ENCODE assay signal across 16 cellular contexts in the genomic region with DNA sequence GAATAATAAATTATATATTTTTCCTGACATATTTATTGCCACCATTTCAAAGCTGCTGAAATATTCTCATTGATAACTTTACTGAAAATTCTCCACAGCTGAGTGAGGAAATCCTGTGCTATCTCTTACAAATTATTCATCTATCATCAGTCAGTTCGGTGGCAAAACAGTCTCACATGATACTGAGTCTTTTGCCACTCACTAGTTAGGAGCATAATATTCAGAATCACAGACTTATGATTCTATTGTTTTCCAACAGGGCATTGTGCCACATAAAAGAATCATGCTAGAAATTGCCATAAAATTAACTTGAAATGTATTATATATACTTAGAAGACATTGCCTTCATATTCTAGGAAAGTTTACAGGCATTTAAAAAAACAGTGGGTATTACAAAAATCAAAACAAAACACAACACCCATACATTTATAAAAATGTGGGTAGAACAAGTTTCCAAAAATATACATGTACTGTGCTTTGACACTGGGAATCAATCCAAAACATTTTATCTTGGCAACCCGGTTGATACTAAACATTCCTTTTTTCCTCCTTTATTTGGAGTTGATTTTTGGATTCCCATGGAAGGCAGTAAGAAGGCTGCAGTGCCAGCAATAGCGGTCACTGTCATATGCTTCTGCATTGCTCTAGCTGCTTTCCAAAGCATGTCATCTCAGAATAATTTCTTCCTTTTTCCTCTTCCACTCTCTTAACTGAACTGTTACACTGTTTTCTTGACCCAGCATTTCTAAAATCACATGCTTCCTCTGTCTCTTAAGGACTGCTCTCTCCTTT. TPM values are rescaled to one million over a fixed set of nuclear protein-coding genes. Genes with fewer than 3 reads are reported as not detected.
DNase-seq lines count a peak whose midpoint lies in the region; ATAC-seq lines count a peak whose summit lies in the region.
"Had no signal": no experiment of that assay in that cellular context is flagged by ENCODE, and none has a peak within 500 bp of the region (broad histone marks: within the 10 kb centered on the region; RNA-seq: fewer than 3 reads in every experiment).

No MANE protein-coding gene starts in this region.

- DNase-seq in Right ventricle myocardium inferior (ENCODE audit: missing footprints): no peak
- no peak for DNase-seq in cardiac septum (ENCODE audit: low spot score)
- DNase-seq in fibroblast of peridontal ligament (ENCODE audit: extremely low read depth): peak; percentile 69
- DNase-seq in mesenchymal stem cell: no peak
- no peak for DNase-seq in naive thymus-derived CD8-positive, alpha-beta T cell
- DNase-seq in NCI-H1694 (lab: John Stamatoyannopoulos, UW): no peak
- no peak for DNase-seq in NCI-H345 (lab: John Stamatoyannopoulos, UW)
- DNase-seq: activated B cell treated with CpG ODN at 0.5 μM for 24 hours; activated naive CD4-positive, alpha-beta T cell treated with anti-CD3 and anti-CD28 coated beads, Interleukin-2, amount 10 ng/mL, durations not matched to agents 7 days and 5 days; COR-L47; esophagus squamous epithelium; NCI-H510A; stimulated activated CD4-positive, alpha-beta T cell treated with anti-CD3 and anti-CD28 coated beads, Interleukin-4, amount 100 ng/mL, for 24 hours had no signal

- peak overlapping the region; percentile 54 for H3K9ac ChIP-seq in mesenchymal stem cell (ENCODE audit: low read length)

- no peak overlapping the region for H3K4me2 ChIP-seq in mesenchymal stem cell (ENCODE audit: low read length, poor library complexity, severe bottlenecking)

- H3K9me3 ChIP-seq in mesenchymal stem cell (ENCODE audit: control insufficient read depth, low read length): no peaks in the 10 kb centered on the region
- H3K9me3 ChIP-seq: esophagus squamous epithelium had no signal

- no peak overlapping the region for H2BK12ac ChIP-seq in mesenchymal stem cell (ENCODE audit: low read length in 2 of 2)

- no peak overlapping the region for H4K8ac ChIP-seq in mesenchymal stem cell (ENCODE audit: low read length)

- peaks cover 0 to 9% (median 6%) of the 10 kb centered on the region in 4 donors for H3K4me1 Mint-ChIP-seq in naive thymus-derived CD8-positive, alpha-beta T cell
- H3K4me1 Mint-ChIP-seq: activated naive CD4-positive, alpha-beta T cell treated with anti-CD3 and anti-CD28 coated beads, Interleukin-2, amount 10 ng/mL, durations not matched to agents 7 days and 5 days; stimulated activated effector memory CD8-positive, alpha-beta T cell treated with anti-CD3 and anti-CD28 coated beads, Interleukin-12 subunit alpha, Interleukin-12 subunit beta, amount 100 ng/mL, for 72 hours had no signal

- H2AK5ac ChIP-seq in mesenchymal stem cell (ENCODE audit: low read length, severe bottlenecking): no peak overlapping the region

- H3K4ac ChIP-seq in mesenchymal stem cell (ENCODE audit: low read depth in 1 of 2, low read length in 2 of 2): no peak overlapping the region

- H3K27me3 Mint-ChIP-seq in naive thymus-derived CD8-positive, alpha-beta T cell: no peaks in the 10 kb centered on the region
- H3K27me3 Mint-ChIP-seq: activated B cell treated with CpG ODN at 0.5 μM for 24 hours; activated naive CD4-positive, alpha-beta T cell treated with anti-CD3 and anti-CD28 coated beads, Interleukin-2, amount 10 ng/mL, durations not matched to agents 7 days and 5 days had no signal

- H3K23ac ChIP-seq in mesenchymal stem cell (ENCODE audit: low read length in 2 of 2): no peak overlapping the region

- H3K27ac ChIP-seq in mesenchymal stem cell (ENCODE audit: low read length, poor library complexity, severe bottlenecking): no peak overlapping the region

- H3K18ac ChIP-seq in mesenchymal stem cell (ENCODE audit: low read depth in 1 of 2, low read length in 2 of 2): no peak overlapping the region

- no peak overlapping the region for H3K14ac ChIP-seq in mesenchymal stem cell (ENCODE audit: low read length in 2 of 2)

- no peak overlapping the region for H3K4me3 Mint-ChIP-seq in naive thymus-derived CD8-positive, alpha-beta T cell
- H3K4me3 Mint-ChIP-seq: activated B cell treated with CpG ODN at 0.5 μM for 24 hours; activated naive CD4-positive, alpha-beta T cell treated with anti-CD3 and anti-CD28 coated beads, Interleukin-2, amount 10 ng/mL, durations not matched to agents 7 days and 5 days; mesothelial cell of epicardium; stimulated activated effector memory CD8-positive, alpha-beta T cell treated with anti-CD3 and anti-CD28 coated beads, Interleukin-12 subunit alpha, Interleukin-12 subunit beta, amount 100 ng/mL, for 72 hours had no signal

- H3K4me3 ChIP-seq in mesenchymal stem cell (ENCODE audit: insufficient read depth in 1 of 2, low read depth in 1 of 2, low read length in 2 of 2): no peak overlapping the region
- H3K4me3 ChIP-seq: esophagus squamous epithelium had no signal

- H3K36me3 ChIP-seq in mesenchymal stem cell (ENCODE audit: control insufficient read depth in 1 of 2, insufficient read depth in 2 of 2, low read depth in 1 of 2, low read length in 2 of 2): peaks cover 0 to 3% of the 10 kb centered on the region in 2 experiments
- H3K36me3 ChIP-seq: esophagus squamous epithelium had no signal

- ATAC-seq in Right ventricle myocardium inferior: peak; percentile 54
- ATAC-seq in naive thymus-derived CD8-positive, alpha-beta T cell: no peak
- no peak for ATAC-seq in HG03457 (IDR thresholded peaks at IDR 0.05; ENCODE audit: unreplicated experiment)
- ATAC-seq: stimulated activated effector memory CD8-positive, alpha-beta T cell treated with anti-CD3 and anti-CD28 coated beads, Interleukin-12 subunit alpha, Interleukin-12 subunit beta, amount 100 ng/mL, for 72 hours had no signal

- H3K27ac Mint-ChIP-seq in naive thymus-derived CD8-positive, alpha-beta T cell: peak overlapping the region in 2 of 10 donors; percentile 1 to 77
- H3K27ac Mint-ChIP-seq: activated B cell treated with CpG ODN at 0.5 μM for 24 hours; activated naive CD4-positive, alpha-beta T cell treated with anti-CD3 and anti-CD28 coated beads, Interleukin-2, amount 10 ng/mL, durations not matched to agents 7 days and 5 days; mesothelial cell of epicardium; stimulated activated effector memory CD8-positive, alpha-beta T cell treated with anti-CD3 and anti-CD28 coated beads, Interleukin-12 subunit alpha, Interleukin-12 subunit beta, amount 100 ng/mL, for 72 hours had no signal

- no peak overlapping the region for H2BK5ac ChIP-seq in mesenchymal stem cell (ENCODE audit: low read depth, low read length, poor library complexity, severe bottlenecking)

- H2BK15ac ChIP-seq in mesenchymal stem cell (ENCODE audit: low read depth, poor library complexity, severe bottlenecking): no peak overlapping the region

- 63% methylated on average over 3 of the region's 3 CpGs for WGBS in mesenchymal stem cell

- no peak overlapping the region for H2AFZ ChIP-seq in mesenchymal stem cell (ENCODE audit: low read depth, low read length)

- H3K79me1 ChIP-seq in mesenchymal stem cell (replicated peaks; ENCODE audit: low read length, poor library complexity, severe bottlenecking): peaks cover 9% of the 10 kb centered on the region

- H2BK120ac ChIP-seq in mesenchymal stem cell (ENCODE audit: low read depth, low read length): no peak overlapping the region

- no peak overlapping the region for H4K91ac ChIP-seq in mesenchymal stem cell (ENCODE audit: low read length)

- no peaks in the 10 kb centered on the region for H3K4me1 ChIP-seq in mesenchymal stem cell (ENCODE audit: control insufficient read depth, insufficient read depth, low read depth, low read length)

- POLR2A ChIA-PET in naive thymus-derived CD8-positive, alpha-beta T cell (lab: Charles Lee): interaction anchor here (0.8 kb wide), 1 partner anchor 660 kb away, joined by 5 read pairs; no protein-coding TSS in a partner anchor

- H3K27me3 ChIP-seq in mesenchymal stem cell (ENCODE audit: control insufficient read depth in 1 of 2, insufficient read depth in 1 of 2, low read length in 2 of 2): no peaks in the 10 kb centered on the region
- H3K27me3 ChIP-seq: esophagus squamous epithelium had no signal

- H3K36me3 Mint-ChIP-seq in naive thymus-derived CD8-positive, alpha-beta T cell: peaks cover 9 to 32% (median 18%) of the 10 kb centered on the region in 3 donors

- intact Hi-C loops in Right ventricle myocardium inferior (cut with DNase I) (no loop called here), cardiac septum (cut with DNase I) (loop anchor here (5.0 kb wide), 1 partner anchor 286 kb away; a partner anchor contains a TSS)

- no peaks in the 10 kb centered on the region for H3K9me3 Mint-ChIP-seq in naive thymus-derived CD8-positive, alpha-beta T cell
- H3K9me3 Mint-ChIP-seq: activated naive CD4-positive, alpha-beta T cell treated with anti-CD3 and anti-CD28 coated beads, Interleukin-2, amount 10 ng/mL, durations not matched to agents 7 days and 5 days; stimulated activated effector memory CD8-positive, alpha-beta T cell treated with anti-CD3 and anti-CD28 coated beads, Interleukin-12 subunit alpha, Interleukin-12 subunit beta, amount 100 ng/mL, for 72 hours had no signal

RNA-seq across cellular contexts. Expression of a gene that starts 42.5 kb away (rescaled TPM):
- total RNA-seq in Right ventricle myocardium inferior (16.5 TPM), cardiac septum (21.4 TPM)
- polyA plus RNA-seq in mesenchymal stem cell (2013, experiment 1 of 2): 12.0 TPM
- polyA plus RNA-seq in mesenchymal stem cell (2013, experiment 2 of 2): 10.4 TPM
- 100 to 1,000 TPM; 156 to 157 TPM for total RNA-seq in naive thymus-derived CD8-positive, alpha-beta T cell
- polyA plus RNA-seq in naive thymus-derived CD8-positive, alpha-beta T cell: 10 to 100 TPM in 2 of 3 donors, 1 to 10 TPM in 1; 9.9 to 12.1 (median 11.6) TPM
